ENCODE assay signal across 24 cellular contexts in the genomic region with DNA sequence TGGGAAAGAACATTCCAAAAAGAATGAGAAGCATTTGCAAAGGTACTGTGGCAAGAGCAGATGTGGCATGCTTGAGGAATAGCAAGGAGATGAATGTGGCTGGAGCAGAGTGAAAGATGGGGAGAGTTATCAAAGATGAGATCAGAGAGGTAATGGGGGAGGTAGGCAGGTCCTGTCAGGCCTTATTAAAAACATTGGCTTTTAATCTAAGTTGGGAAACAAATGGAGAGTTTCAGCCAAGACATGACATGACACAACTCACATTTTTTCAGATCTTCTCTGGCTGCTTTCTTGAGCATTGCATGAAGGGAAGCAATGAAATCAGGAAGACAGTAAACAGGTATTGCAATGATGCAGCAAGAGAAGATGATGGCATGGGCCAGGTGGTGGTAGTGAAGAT.
"Had no signal": no experiment of that assay in that cellular context is flagged by ENCODE, and none has a peak within 500 bp of the region (broad histone marks: within the 10 kb centered on the region; RNA-seq: fewer than 3 reads in every experiment).

No MANE protein-coding gene starts in this region.

- DNase-seq: colonic mucosa; effector CD8-positive, alpha-beta T cell; endodermal cell; esophagus squamous epithelium; foreskin fibroblast; heart left ventricle; left cardiac atrium; left lung; mesendoderm; naive thymus-derived CD8-positive, alpha-beta T cell; nephron progenitor cell; nucleus accumbens; posterior cingulate gyrus; psoas muscle; sigmoid colon; stimulated activated CD4-positive, alpha-beta T cell treated with anti-CD3 and anti-CD28 coated beads, Interleukin-2, amount 100 ng/mL, for 24 hours; stimulated activated CD4-positive, alpha-beta T cell treated with anti-CD3 and anti-CD28 coated beads, Interleukin-4, amount 100 ng/mL, for 24 hours; stimulated activated naive CD4-positive, alpha-beta T cell treated with Interleukin-2 at 50 U/mL for 16 hours; stomach; tibial artery; upper lobe of left lung had no signal

- H3K27ac ChIP-seq: colonic mucosa, esophagus squamous epithelium, gastroesophageal sphincter, heart left ventricle, hepatocyte, left lung, psoas muscle, sigmoid colon, stomach, tibial artery, upper lobe of left lung had no signal

- H3K4me3 ChIP-seq: colonic mucosa, esophagus squamous epithelium, gastroesophageal sphincter, heart left ventricle, hepatocyte, left lung, psoas muscle, sigmoid colon, stomach, tibial artery, upper lobe of left lung had no signal

- H3K9me3 ChIP-seq: colonic mucosa, esophagus squamous epithelium, gastroesophageal sphincter, heart left ventricle, left lung, psoas muscle, sigmoid colon, stomach, tibial artery, upper lobe of left lung had no signal

- H3K4me1 ChIP-seq: colonic mucosa, esophagus squamous epithelium, gastroesophageal sphincter, left lung, psoas muscle, stomach, upper lobe of left lung had no signal

- H3K27me3 ChIP-seq: colonic mucosa, esophagus squamous epithelium, gastroesophageal sphincter, heart left ventricle, hepatocyte, left lung, sigmoid colon, stomach, tibial artery, upper lobe of left lung had no signal

- H3K36me3 ChIP-seq: colonic mucosa, esophagus squamous epithelium, gastroesophageal sphincter, left lung, sigmoid colon, stomach, tibial artery, upper lobe of left lung had no signal

- FAIRE-seq: urothelium cell line had no signal
